7 cellular contexts compared by ENCODE assay signal in the genomic region with DNA sequence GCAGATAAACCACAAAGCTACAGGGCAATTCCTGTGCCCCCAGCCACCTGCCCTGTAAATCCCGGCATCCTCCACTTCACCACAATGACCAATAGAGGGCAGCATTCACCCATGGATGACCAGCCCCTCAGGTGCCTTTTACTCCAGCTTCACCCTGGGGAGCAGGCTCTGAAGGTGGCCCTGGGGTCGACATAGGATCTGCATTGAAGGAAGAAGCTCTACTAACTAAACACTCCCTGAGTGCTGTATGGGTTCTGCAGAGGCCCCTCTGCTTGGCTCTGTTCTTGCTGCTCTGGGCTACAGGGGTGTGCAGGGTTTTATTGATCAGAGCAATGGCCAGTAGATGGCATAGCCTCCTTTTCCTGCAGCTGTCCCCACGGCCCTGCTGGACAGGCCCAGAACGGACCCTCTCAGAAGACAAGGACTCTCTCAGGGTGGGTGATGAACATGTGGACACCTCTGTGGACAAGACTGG. TPM values are rescaled to one million over a fixed set of nuclear protein-coding genes. Genes with fewer than 3 reads are reported as not detected.
A peak's percentile ranks its signal among the peaks of the same experiment; 100 is the strongest.
DNase-seq lines count a peak whose midpoint lies in the region; ATAC-seq and TF ChIP-seq lines count a peak whose summit lies in the region.

No MANE protein-coding gene starts in this region.

- H3K9me3 ChIP-seq in SJCRH30 (replicated peaks) = no peaks in the 10 kb centered on the region
- H3K9me3 ChIP-seq in left lung = no peaks in the 10 kb centered on the region

- TF ChIP-seq CTCF in LNCAP (IDR thresholded peaks at IDR 0.05) (peak; percentile 90), left lung (IDR thresholded peaks at IDR 0.05) (peak; percentile 83 to 85)

- intact Hi-C loops in left lung (cut with DNase I) = no loop called here

- no peak overlapping the region for H3K27ac ChIP-seq in SJCRH30
- no peak overlapping the region for H3K27ac ChIP-seq in left lung

- ATAC-seq in GM21717 (IDR thresholded peaks at IDR 0.05; ENCODE audit: unreplicated experiment) (peak; percentile 82), left lung (peak; percentile 96)

- H3K4me3 ChIP-seq in SJCRH30 = no peak overlapping the region
- no peak overlapping the region for H3K4me3 ChIP-seq in left lung

- DNase-seq in ELF-1 (ENCODE audit: low read depth, low spot score) (peak; percentile 85), SJCRH30 (peak; percentile 37 to 80), left lung (peak in 1 of 2 donors; percentile 46)
- peak; percentile 4 for DNase-seq in central memory CD4-positive, alpha-beta T cell
- peak; percentile 61 for DNase-seq in stimulated activated CD8-positive, alpha-beta memory T cell treated with anti-CD3 and anti-CD28 coated beads, Interleukin-4, amount 100 ng/mL, for 48 hours

- H3K27me3 ChIP-seq in SJCRH30 = no peaks in the 10 kb centered on the region
- H3K27me3 ChIP-seq in left lung = peaks cover 0 to 7% of the 10 kb centered on the region in 2 donors

- no peaks in the 10 kb centered on the region for H3K36me3 ChIP-seq in SJCRH30
- H3K36me3 ChIP-seq in left lung = no peaks in the 10 kb centered on the region

- H3K4me1 ChIP-seq in SJCRH30 (no peaks in the 10 kb centered on the region), left lung (no peaks in the 10 kb centered on the region)

RNA-seq across cellular contexts. Expression of gene CST4, which starts 20.3 kb away (rescaled TPM):
- not detected in 2 replicates for total RNA-seq in SJCRH30 (2014; rRNA removed; shearing (Covaris generic))
- total RNA-seq in left lung = not detected

RNA-seq across cellular contexts. Expression of gene CST3, which starts 30.8 kb away (rescaled TPM):
- total RNA-seq in SJCRH30 (2014; rRNA removed; shearing (Covaris generic)) = 67.6 and 70.8 TPM in 2 replicates
- 100 to 1,000 TPM; 628 to 714 TPM for total RNA-seq in left lung
